ENCODE assay signal across 12 cellular contexts in the genomic region with DNA sequence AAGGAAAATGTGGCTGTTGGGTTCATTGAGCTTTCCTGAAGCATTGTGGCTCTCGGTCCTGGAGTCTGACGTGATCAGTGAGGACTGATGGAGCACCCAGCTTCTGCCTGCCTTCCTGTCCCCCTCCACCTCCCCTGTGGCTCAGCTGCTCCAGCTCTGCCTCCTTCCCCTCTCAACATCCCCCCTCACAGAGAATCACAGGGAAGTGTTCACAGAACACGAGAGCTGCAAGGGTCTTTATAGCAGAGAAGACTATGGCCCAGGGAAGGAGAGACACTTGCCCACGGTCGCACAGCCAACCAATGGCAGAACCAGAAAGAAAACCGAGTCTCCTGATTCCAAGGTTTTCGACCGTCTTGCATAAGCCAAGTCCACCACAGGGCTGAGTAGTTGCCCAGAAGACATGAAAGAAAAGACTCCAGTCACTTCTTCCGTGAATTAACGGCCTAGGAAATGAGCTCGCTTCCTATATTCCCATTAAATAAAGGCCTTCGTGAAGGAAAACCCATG. TPM values are rescaled to one million over a fixed set of nuclear protein-coding genes. Genes with fewer than 3 reads are reported as not detected.
DNase-seq lines count a peak whose midpoint lies in the region; ATAC-seq and TF ChIP-seq lines count a peak whose summit lies in the region.
"Had no signal": no experiment of that assay in that cellular context is flagged by ENCODE, and none has a peak within 500 bp of the region (broad histone marks: within the 10 kb centered on the region; RNA-seq: fewer than 3 reads in every experiment).

No MANE protein-coding gene starts in this region.

- ATAC-seq in WTC11 (no peak), GM19395 (IDR thresholded peaks at IDR 0.05; ENCODE audit: unreplicated experiment) (no peak)

- CTCF ChIA-PET in WTC11 (lab: Charles Lee), result interaction anchor here (0.6 to 5.6 kb wide), 25 partner anchors 9 to 376 kb away, joined by 3 to 121 read pairs (median 4); a partner anchor contains a TSS

- H3K36me3 Mint-ChIP-seq in WTC11, result no peaks in the 10 kb centered on the region
- H3K36me3 Mint-ChIP-seq in osteocyte (ENCODE audit: unreplicated experiment), result no peaks in the 10 kb centered on the region

- H3K4me3 ChIP-seq in Peyer's patch, result no peak overlapping the region
- no peak overlapping the region for H3K4me3 ChIP-seq in esophagus squamous epithelium
- H3K4me3 ChIP-seq in mesodermal cell (ENCODE audit: extremely low read depth, insufficient read depth, low read length, poor library complexity, severe bottlenecking), result no peak overlapping the region
- no peak overlapping the region for H3K4me3 ChIP-seq in suprapubic skin

- TF ChIP-seq POLR2A in Peyer's patch (IDR thresholded peaks at IDR 0.05) (no peak), esophagus squamous epithelium (IDR thresholded peaks at IDR 0.05) (no peak), suprapubic skin (IDR thresholded peaks at IDR 0.05) (no peak)

- TF ChIP-seq CTCF in Peyer's patch (IDR thresholded peaks at IDR 0.05) (no peak), esophagus squamous epithelium (IDR thresholded peaks at IDR 0.05) (no peak), suprapubic skin (IDR thresholded peaks at IDR 0.05) (no peak), WTC11 (IDR thresholded peaks at IDR 0.05) (no peak), osteocyte (IDR thresholded peaks at IDR 0.05) (no peak)

- intact Hi-C loops in esophagus squamous epithelium (cut with DNase I), result no loop called here

- H3K27me3 Mint-ChIP-seq in WTC11 (ENCODE audit: low read depth), result no peaks in the 10 kb centered on the region
- peaks cover 30% of the 10 kb centered on the region for H3K27me3 Mint-ChIP-seq in osteocyte (ENCODE audit: unreplicated experiment)

- H3K27me3 ChIP-seq in Peyer's patch, result no peaks in the 10 kb centered on the region
- H3K27me3 ChIP-seq in esophagus squamous epithelium, result no peaks in the 10 kb centered on the region
- H3K27me3 ChIP-seq in suprapubic skin, result no peaks in the 10 kb centered on the region

- peak overlapping the region in 3 of 4 donors; percentile 14 to 59 (median 43) for H3K27ac ChIP-seq in Peyer's patch
- peak overlapping the region; percentile 49 to 85 (median 74) for H3K27ac ChIP-seq in esophagus squamous epithelium
- peak overlapping the region; percentile 83 for H3K27ac ChIP-seq in mesodermal cell (ENCODE audit: low read depth, low read length, severe bottlenecking)
- H3K27ac ChIP-seq in suprapubic skin, result peak overlapping the region; percentile 53
- H3K27ac ChIP-seq: neutrophil had no signal

- H3K36me3 ChIP-seq in Peyer's patch, result no peaks in the 10 kb centered on the region
- H3K36me3 ChIP-seq in esophagus squamous epithelium, result no peaks in the 10 kb centered on the region
- no peaks in the 10 kb centered on the region for H3K36me3 ChIP-seq in mesodermal cell (ENCODE audit: control insufficient read depth, insufficient read depth, low read length)
- no peaks in the 10 kb centered on the region for H3K36me3 ChIP-seq in suprapubic skin
- H3K36me3 ChIP-seq: neutrophil had no signal

- peaks cover 16% of the 10 kb centered on the region for H3K4me1 Mint-ChIP-seq in WTC11
- H3K4me1 Mint-ChIP-seq in osteocyte (ENCODE audit: unreplicated experiment), result peaks cover 11% of the 10 kb centered on the region

- TF ChIP-seq EP300 in suprapubic skin (IDR thresholded peaks at IDR 0.05), result no peak

- H3K27ac Mint-ChIP-seq in WTC11, result no peak overlapping the region
- H3K27ac Mint-ChIP-seq in osteocyte (ENCODE audit: unreplicated experiment), result no peak overlapping the region

- H3K4me1 ChIP-seq in Peyer's patch (peaks cover 0 to 23% (median 0%) of the 10 kb centered on the region in 4 donors), esophagus squamous epithelium (peaks cover 0 to 32% (median 15%) of the 10 kb centered on the region in 3 donors), mesodermal cell (ENCODE audit: control insufficient read depth, insufficient read depth, low read length, poor library complexity, severe bottlenecking) (peaks cover 7% of the 10 kb centered on the region), suprapubic skin (peaks cover 18% of the 10 kb centered on the region)

- 0 out of 2 replicates have a peak, but pooled peaks cover 2% of the 10 kb centered on the region for H3K9me3 Mint-ChIP-seq in WTC11
- H3K9me3 Mint-ChIP-seq in osteocyte (ENCODE audit: unreplicated experiment), result no peaks in the 10 kb centered on the region

- no peak overlapping the region for H3K4me3 Mint-ChIP-seq in WTC11
- no peak overlapping the region for H3K4me3 Mint-ChIP-seq in osteocyte (ENCODE audit: unreplicated experiment)

- POLR2A ChIA-PET in WTC11 (lab: Charles Lee), result interaction anchor here (0.6 to 0.7 kb wide), 2 partner anchors 10 to 217 kb away, joined by 3 to 4 read pairs; no protein-coding TSS in a partner anchor

- 47 to 66% methylated on average over 6 to 12 of the region's 12 CpGs for WGBS in esophagus squamous epithelium, 2 donors
- 86 to 89% methylated on average over 11 of the region's 12 CpGs for WGBS in mesodermal cell (ENCODE audit: insufficient coverage in 2 of 2), 2 experiments
- WGBS in suprapubic skin, result 65% methylated on average over 12 of the region's 12 CpGs

- H3K9me3 ChIP-seq in Peyer's patch (no peaks in the 10 kb centered on the region), esophagus squamous epithelium (no peaks in the 10 kb centered on the region), mesodermal cell (ENCODE audit: control insufficient read depth, low read length) (no peaks in the 10 kb centered on the region), suprapubic skin (no peaks in the 10 kb centered on the region)
- H3K9me3 ChIP-seq: Caco-2, neutrophil had no signal

- DNase-seq in Peyer's patch (no peak), esophagus squamous epithelium (lab: John Stamatoyannopoulos, UW) (no peak), suprapubic skin (ENCODE audit: low spot score in 2 of 2) (peak in 1 of 2 donors; percentile 54), HuH-7.5 (ENCODE audit: low spot score) (no peak), WTC11 (ENCODE audit: low spot score) (no peak), osteocyte (ENCODE audit: extremely low spot score, unreplicated experiment) (no peak)
- DNase-seq: cortex of kidney, NCI-H2081 treated with DMSO at 0.1 percent for 48 hours had no signal

TF ChIP-seq in WTC11, 78 proteins besides CTCF, POLR2A, EP300 and RAD21:
- TF ChIP-seq ZNF396 (CRISPR knock-in tag; IDR thresholded peaks at IDR 0.05; ENCODE audit: borderline replicate concordance), result no peak
- no peak for TF ChIP-seq CREM (CRISPR knock-in tag; IDR thresholded peaks at IDR 0.05)
- no peak for TF ChIP-seq FOXJ3 (CRISPR knock-in tag; IDR thresholded peaks at IDR 0.05; ENCODE audit: borderline replicate concordance)
- no peak for TF ChIP-seq TP53 (CRISPR knock-in tag; IDR thresholded peaks at IDR 0.05)
- TF ChIP-seq RORB (CRISPR knock-in tag; IDR thresholded peaks at IDR 0.05), result no peak
- TF ChIP-seq, protein P1, sequence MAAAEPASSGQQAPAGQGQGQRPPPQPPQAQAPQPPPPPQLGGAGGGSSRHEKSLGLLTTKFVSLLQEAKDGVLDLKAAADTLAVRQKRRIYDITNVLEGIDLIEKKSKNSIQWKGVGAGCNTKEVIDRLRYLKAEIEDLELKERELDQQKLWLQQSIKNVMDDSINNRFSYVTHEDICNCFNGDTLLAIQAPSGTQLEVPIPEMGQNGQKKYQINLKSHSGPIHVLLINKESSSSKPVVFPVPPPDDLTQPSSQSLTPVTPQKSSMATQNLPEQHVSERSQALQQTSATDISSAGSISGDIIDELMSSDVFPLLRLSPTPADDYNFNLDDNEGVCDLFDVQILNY (CRISPR knock-in tag; IDR thresholded peaks at IDR 0.05), result no peak

RNA-seq across cellular contexts. Expression of a gene that starts 2.3 kb away (rescaled TPM):
- total RNA-seq in Peyer's patch (1 to 10 TPM in 3 of 4 donors, not detected in 1; 1.2 to 3.3 (median 1.5) TPM), esophagus squamous epithelium (10 to 100 TPM in 1 of 4 donors, 1 to 10 TPM in 1, under 1 TPM in 2; 0.31 to 19.1 (median 3.6) TPM), suprapubic skin (1 to 10 TPM in 2 of 4 donors, under 1 TPM in 2; 0.34 to 3.1 (median 1.2) TPM), WTC11 (2021) (not detected in 3 replicates), osteocyte (not detected in 2 replicates)
- polyA plus RNA-seq in mesodermal cell (2013, experiment 1 of 2), result not detected
- polyA plus RNA-seq in mesodermal cell (2013, experiment 2 of 2), result not detected
- total RNA-seq: Caco-2 had no signal

RNA-seq across cellular contexts. Expression of a gene that starts 32.7 kb away (rescaled TPM):
- total RNA-seq in Peyer's patch, result not detected
- not detected for total RNA-seq in esophagus squamous epithelium
- not detected for polyA plus RNA-seq in mesodermal cell (2013, experiment 1 of 2)
- not detected for polyA plus RNA-seq in mesodermal cell (2013, experiment 2 of 2)
- total RNA-seq in suprapubic skin, result not detected
- total RNA-seq in WTC11 (2021), result not detected in 3 replicates
- not detected in 2 replicates for total RNA-seq in osteocyte
